8 cellular contexts compared by ENCODE assay signal in genomic region chr3:119257654-119258410, GRCh38. TPM values are rescaled to one million over a fixed set of nuclear protein-coding genes. Genes with fewer than 3 reads are reported as not detected.
DNase-seq lines count a peak whose midpoint lies in the region; ATAC-seq, FAIRE-seq and TF ChIP-seq lines count a peak whose summit lies in the region.

No MANE protein-coding gene starts in this region.

- WGBS in K562 (ENCODE audit: insufficient coverage, low coverage, missing lambda C conversion rate) = 50% methylated on average over 7 of the region's 8 CpGs

- BruUV-seq in K562 (replicated peaks; lab: Mats Ljungman, UMichigan) = no TSS peak

- FAIRE-seq in K562 (lab: Jason Lieb, UNC) = no peak

- no peak for TF ChIP-seq RAD21 in K562 (CRISPR knock-in tag; conservative IDR thresholded peaks at IDR 0.05 in 1 of 2, IDR thresholded peaks at IDR 0.05 in 1 of 2)

- H3K9me1 ChIP-seq in K562 (ENCODE audit: control insufficient read depth, insufficient read depth, low read length) = no peaks in the 10 kb centered on the region

- H3K9me3 ChIP-seq in K562 (replicated peaks; ENCODE audit: control insufficient read depth, insufficient read depth, low read depth, low read length) (no peaks in the 10 kb centered on the region), osteoblast (ENCODE audit: low read depth, low read length) (no peaks in the 10 kb centered on the region)

- no peaks in the 10 kb centered on the region for H3K4me1 Mint-ChIP-seq in activated CD8-positive, alpha-beta memory T cell treated with anti-CD3 and anti-CD28 coated beads, Interleukin-2, amount 10 ng/mL, durations not matched to agents 7 days and 5 days
- no peaks in the 10 kb centered on the region for H3K4me1 Mint-ChIP-seq in activated T-helper 17 cell treated with anti-CD3 and anti-CD28 coated beads, Interleukin-2, amount 50 U/mL, for 72 hours

- DNase-seq in K562 (ENCODE audit: extremely low read depth in 1 of 4, low spot score in 3 of 4) (no peak), osteoblast (ENCODE audit: insufficient read length, low spot score, missing footprints) (no peak), nucleus accumbens (lab: John Stamatoyannopoulos, UW) (no peak)
- DNase-seq in activated CD4-positive, alpha-beta T cell treated with anti-CD3 and anti-CD28 coated beads, Interleukin-2, amount 50 U/mL, for 4 hours = no peak
- no peak for DNase-seq in activated CD8-positive, alpha-beta memory T cell treated with anti-CD3 and anti-CD28 coated beads, Interleukin-2, amount 10 ng/mL, durations not matched to agents 7 days and 5 days

- H3K9me3 Mint-ChIP-seq in activated CD8-positive, alpha-beta memory T cell treated with anti-CD3 and anti-CD28 coated beads, Interleukin-2, amount 10 ng/mL, durations not matched to agents 7 days and 5 days (ENCODE audit: low read depth) = no peaks in the 10 kb centered on the region
- H3K9me3 Mint-ChIP-seq in activated T-helper 17 cell treated with anti-CD3 and anti-CD28 coated beads, Interleukin-2, amount 50 U/mL, for 72 hours = no peaks in the 10 kb centered on the region

- H3K4me1 ChIP-seq in K562 (replicated peaks in 1 of 2; ENCODE audit: control insufficient read depth in 2 of 2, insufficient read depth in 2 of 2, low read length in 2 of 2) = no peaks in the 10 kb centered on the region
- no peaks in the 10 kb centered on the region for H3K4me1 ChIP-seq in osteoblast (ENCODE audit: insufficient read depth, low read length)

- H2AFZ ChIP-seq in K562 (ENCODE audit: low read depth, low read length) (peak overlapping the region; percentile 40; the same call in 1 of the 2 replicates), osteoblast (ENCODE audit: low read length) (peak overlapping the region; percentile 76)

- no peak overlapping the region for H3K4me3 Mint-ChIP-seq in activated CD8-positive, alpha-beta memory T cell treated with anti-CD3 and anti-CD28 coated beads, Interleukin-2, amount 10 ng/mL, durations not matched to agents 7 days and 5 days
- H3K4me3 Mint-ChIP-seq in activated T-helper 17 cell treated with anti-CD3 and anti-CD28 coated beads, Interleukin-2, amount 50 U/mL, for 72 hours = no peak overlapping the region

- H3K27me3 Mint-ChIP-seq in activated CD8-positive, alpha-beta memory T cell treated with anti-CD3 and anti-CD28 coated beads, Interleukin-2, amount 10 ng/mL, durations not matched to agents 7 days and 5 days = peaks cover 5% of the 10 kb centered on the region
- peaks cover 7% of the 10 kb centered on the region for H3K27me3 Mint-ChIP-seq in activated T-helper 17 cell treated with anti-CD3 and anti-CD28 coated beads, Interleukin-2, amount 50 U/mL, for 72 hours

- H3K4me2 ChIP-seq in K562 (ENCODE audit: insufficient read depth, low read length) (no peak overlapping the region), osteoblast (ENCODE audit: insufficient read depth, low read length) (no peak overlapping the region)

- H3K27ac ChIP-seq in K562 (ENCODE audit: extremely low read depth, low read depth, low read length) (no peak overlapping the region), osteoblast (ENCODE audit: low read depth, low read length) (no peak overlapping the region)

- H3K9ac ChIP-seq in K562 (ENCODE audit: insufficient read depth in 1 of 2, low read depth in 2 of 2, low read length in 2 of 2) = no peak overlapping the region

- intact Hi-C loops in K562 (cut with micrococcal nuclease) = no loop called here

- TF ChIP-seq CTCF in K562 (IDR thresholded peaks at IDR 0.05 in 2 of 3, conservative IDR thresholded peaks at IDR 0.05 in 1 of 3; ENCODE audit: insufficient read depth in 2 of 3, low read depth in 1 of 3, low read length in 3 of 3) (no peak), osteoblast (IDR thresholded peaks at IDR 0.05; ENCODE audit: extremely low read depth, low read depth, low read length) (no peak)

- no peak overlapping the region for H3K27ac Mint-ChIP-seq in activated CD8-positive, alpha-beta memory T cell treated with anti-CD3 and anti-CD28 coated beads, Interleukin-2, amount 10 ng/mL, durations not matched to agents 7 days and 5 days
- no peak overlapping the region for H3K27ac Mint-ChIP-seq in activated T-helper 17 cell treated with anti-CD3 and anti-CD28 coated beads, Interleukin-2, amount 50 U/mL, for 72 hours

- H3K36me3 Mint-ChIP-seq in activated CD8-positive, alpha-beta memory T cell treated with anti-CD3 and anti-CD28 coated beads, Interleukin-2, amount 10 ng/mL, durations not matched to agents 7 days and 5 days = no peaks in the 10 kb centered on the region
- H3K36me3 Mint-ChIP-seq in activated T-helper 17 cell treated with anti-CD3 and anti-CD28 coated beads, Interleukin-2, amount 50 U/mL, for 72 hours (ENCODE audit: low read depth) = no peaks in the 10 kb centered on the region

- POLR2A ChIA-PET in K562 (lab: Yijun Ruan, JAX) = interaction anchor here (0.5 to 0.6 kb wide), 2 partner anchors 27 to 40 kb away, joined by 3 read pairs; no protein-coding TSS in a partner anchor

- no peak overlapping the region for H3K4me3 ChIP-seq in K562
- H3K4me3 ChIP-seq in osteoblast (ENCODE audit: insufficient read depth, low read length) = no peak overlapping the region

- H3K27me3 ChIP-seq in K562 (ENCODE audit: control insufficient read depth in 2 of 2, insufficient read depth in 2 of 2, low read length in 2 of 2) = no peaks in the 10 kb centered on the region
- no peaks in the 10 kb centered on the region for H3K27me3 ChIP-seq in osteoblast (ENCODE audit: insufficient read depth, low read length)

- TF ChIP-seq EP300 in K562 (IDR thresholded peaks at IDR 0.05; ENCODE audit: low read length) = no peak

- H4K20me1 ChIP-seq in K562 (replicated peaks; ENCODE audit: control insufficient read depth, insufficient read depth, low read length) (no peaks in the 10 kb centered on the region), osteoblast (ENCODE audit: insufficient read depth, low read length) (no peaks in the 10 kb centered on the region)

- H3K36me3 ChIP-seq in K562 (ENCODE audit: control insufficient read depth, insufficient read depth, low read length) (no peaks in the 10 kb centered on the region), osteoblast (ENCODE audit: insufficient read depth, low read length) (no peaks in the 10 kb centered on the region)

- peak; percentile 46 for ATAC-seq in GM19043 (IDR thresholded peaks at IDR 0.05; ENCODE audit: low read depth, unreplicated experiment)
- ATAC-seq in HG03135 (IDR thresholded peaks at IDR 0.05; ENCODE audit: unreplicated experiment) = peak; percentile 63
- ATAC-seq in K562 = peak; percentile 68
- ATAC-seq in activated CD8-positive, alpha-beta memory T cell treated with anti-CD3 and anti-CD28 coated beads, Interleukin-2, amount 10 ng/mL, durations not matched to agents 7 days and 5 days = no peak
- ATAC-seq in activated T-helper 17 cell treated with anti-CD3 and anti-CD28 coated beads, Interleukin-2, amount 50 U/mL, for 72 hours (replicated peaks) = no peak

- in situ Hi-C loops in K562 (cut with MboI) = no loop called here

- H3K79me2 ChIP-seq in K562 (ENCODE audit: control insufficient read depth, insufficient read depth, low read length) = no peaks in the 10 kb centered on the region
- H3K79me2 ChIP-seq in osteoblast (ENCODE audit: insufficient read depth, low read length) = no peaks in the 10 kb centered on the region

- CTCF ChIA-PET in K562 (lab: Yijun Ruan, JAX; ENCODE audit: low intra/inter-chr PET ratio) = no interaction called here
- CTCF ChIA-PET in activated CD8-positive, alpha-beta memory T cell treated with anti-CD3 and anti-CD28 coated beads, Interleukin-2, amount 10 ng/mL, durations not matched to agents 7 days and 5 days (lab: Charles Lee) = interaction anchor here (1.2 to 1.7 kb wide), 2 partner anchors 11 to 16 kb away, joined by 3 to 9 read pairs; partner anchors contain the start of gene B4GALT4

- no peak for TF ChIP-seq POLR2A in K562 (conservative IDR thresholded peaks at IDR 0.05)

RNA-seq across cellular contexts. Expression of gene B4GALT4, which starts 17.2 kb away (rescaled TPM):
- 10.1 and 22.7 TPM in 2 replicates for total RNA-seq in K562 (2011; cell fraction: chromatin; rRNA removed; ENCODE audit: low replicate concordance)
- total RNA-seq in K562 (2011; cell fraction: nucleolus; rRNA removed) = 9.2 and 9.8 TPM in 2 replicates
- 15.0 and 23.0 TPM in 2 replicates for total RNA-seq in K562 (2011; cell fraction: nucleoplasm; rRNA removed)
- total RNA-seq in K562 (2014; rRNA removed) (8.2 and 14.0 TPM in 2 replicates), K562 (2014; rRNA removed; fragmentation: Illumina TruSeq; extraction: Trizol) (13.0 and 14.2 TPM in 2 replicates), K562 (2015; rRNA removed; fragmentation: Illumina TruSeq; extraction: Trizol) (11.2 and 12.8 TPM in 2 replicates), K562 (2021) (10.2 and 13.1 TPM in 2 replicates), osteoblast (22.7 and 28.2 TPM in 2 replicates)
- polyA plus RNA-seq in K562 (2011; rRNA removed) (10.9 and 12.2 TPM in 2 replicates), K562 (2014; fragmentation: Illumina TruSeq; extraction: Trizol) (8.8 and 10.1 TPM in 2 replicates), K562 (2014; fragmentation: Nextera tagmentation; extraction: Ambion mirVana) (10 to 100 TPM; 14.9 to 17.8 TPM), K562 (2014; rRNA removed) (11.7 and 12.5 TPM in 2 replicates)
- polyA plus RNA-seq in K562 (2011; cell fraction: cytosol; rRNA removed) = 2.1 and 6.4 TPM in 2 replicates
- 6.1 and 9.6 TPM in 2 replicates for polyA plus RNA-seq in K562 (2011; cell fraction: nucleus; rRNA removed)
- 8.4 and 8.7 TPM in 2 replicates for polyA plus RNA-seq in K562 (2012)
- polyA minus RNA-seq in K562 (2011; rRNA and poly(A)+ RNA removed) = 12.7 and 14.2 TPM in 2 replicates
- polyA minus RNA-seq in K562 (2011; cell fraction: cytosol; rRNA and poly(A)+ RNA removed) = 5.4 and 10.1 TPM in 2 replicates
- polyA minus RNA-seq in K562 (2011; cell fraction: nucleus; rRNA and poly(A)+ RNA removed) = 6.3 and 11.2 TPM in 2 replicates
- 10 to 100 TPM in 1 of 2 experiments, 1 to 10 TPM in 1; 9.6 to 10.9 TPM for total RNA-seq in activated CD8-positive, alpha-beta memory T cell treated with anti-CD3 and anti-CD28 coated beads, Interleukin-2, amount 10 ng/mL, durations not matched to agents 7 days and 5 days
- 10 to 100 TPM; 18.5 to 28.1 TPM for total RNA-seq in activated T-helper 17 cell treated with anti-CD3 and anti-CD28 coated beads, Interleukin-2, amount 50 U/mL, for 72 hours

RNA-seq across cellular contexts. Expression of gene ARHGAP31, which starts 36.4 kb away (rescaled TPM):
- not detected in 2 replicates for total RNA-seq in K562 (2011; cell fraction: chromatin; rRNA removed; ENCODE audit: low replicate concordance)
- under 0.01 TPM in 1 of 2 replicates, not detected in the other for total RNA-seq in K562 (2011; cell fraction: nucleolus; rRNA removed)
- not detected in 2 replicates for total RNA-seq in K562 (2011; cell fraction: nucleoplasm; rRNA removed)
- total RNA-seq in K562 (2014; rRNA removed) (not detected in 2 replicates), K562 (2014; rRNA removed; fragmentation: Illumina TruSeq; extraction: Trizol) (0.11 TPM in 1 of 2 replicates, not detected in the other), K562 (2015; rRNA removed; fragmentation: Illumina TruSeq; extraction: Trizol) (not detected in 2 replicates), K562 (2021) (0.13 and 0.38 TPM in 2 replicates), osteoblast (41.5 and 56.5 TPM in 2 replicates)
- polyA plus RNA-seq in K562 (2011; rRNA removed) (not detected in 2 replicates), K562 (2014; fragmentation: Illumina TruSeq; extraction: Trizol) (0.01 TPM in 1 of 2 replicates, not detected in the other), K562 (2014; fragmentation: Nextera tagmentation; extraction: Ambion mirVana) (under 1 TPM; under 0.01 to 0.01 TPM), K562 (2014; rRNA removed) (not detected in 2 replicates)
- polyA plus RNA-seq in K562 (2011; cell fraction: cytosol; rRNA removed) = 0.01 TPM in 2 replicates
- polyA plus RNA-seq in K562 (2011; cell fraction: nucleus; rRNA removed) = not detected in 2 replicates
- 0.03 and 0.08 TPM in 2 replicates for polyA plus RNA-seq in K562 (2012)
- polyA minus RNA-seq in K562 (2011; rRNA and poly(A)+ RNA removed) = 0.03 TPM in 1 of 2 replicates, not detected in the other
- polyA minus RNA-seq in K562 (2011; cell fraction: cytosol; rRNA and poly(A)+ RNA removed) = not detected in 2 replicates
- polyA minus RNA-seq in K562 (2011; cell fraction: nucleus; rRNA and poly(A)+ RNA removed) = not detected in 2 replicates
- 1 to 10 TPM; 1.4 to 8.3 TPM for total RNA-seq in activated CD8-positive, alpha-beta memory T cell treated with anti-CD3 and anti-CD28 coated beads, Interleukin-2, amount 10 ng/mL, durations not matched to agents 7 days and 5 days
- 10 to 100 TPM; 11.6 to 14.0 TPM for total RNA-seq in activated T-helper 17 cell treated with anti-CD3 and anti-CD28 coated beads, Interleukin-2, amount 50 U/mL, for 72 hours

Comparison
In these comparisons a context has a peak if more than half of its experiments do, and no peak if none do; other contexts are left out.
1. ATAC-seq: peak in GM19043 (single experiment), HG03135 (single experiment) and K562 (single experiment); none in activated CD8-positive, alpha-beta memory T cell treated with anti-CD3 and anti-CD28 coated beads, Interleukin-2, amount 10 ng/mL, durations not matched to agents 7 days and 5 days (single experiment) and activated T-helper 17 cell treated with anti-CD3 and anti-CD28 coated beads, Interleukin-2, amount 50 U/mL, for 72 hours (single experiment).